In the genomic region with DNA sequence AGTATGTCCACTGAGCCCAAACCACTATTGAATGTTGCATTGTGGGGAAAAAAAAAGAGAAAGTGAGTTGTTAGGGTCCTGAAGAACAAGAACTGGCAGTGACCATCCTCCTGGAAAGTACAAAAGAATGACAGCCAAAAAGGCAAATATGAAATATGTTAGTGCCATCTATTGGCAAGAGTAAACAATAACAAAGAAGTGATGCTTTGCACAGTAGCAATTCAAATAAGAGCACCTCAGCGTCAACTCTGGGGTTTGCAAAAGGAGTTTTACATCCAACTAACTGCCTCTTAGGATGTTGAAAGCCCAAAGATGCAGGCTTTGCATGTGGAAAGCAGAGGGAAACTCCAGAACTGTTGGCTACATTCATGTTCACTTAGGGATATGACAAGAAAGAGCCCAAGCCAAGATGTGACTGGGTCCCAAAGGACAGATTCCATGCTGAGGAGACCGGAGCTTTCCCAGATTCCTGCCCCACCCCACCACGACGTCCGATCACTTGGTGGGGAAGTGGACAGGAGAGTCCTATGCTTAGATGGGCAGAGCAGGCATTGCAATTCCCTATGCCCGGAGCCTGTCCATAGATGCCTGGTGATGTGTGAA, we compare ENCODE assay signal across 9 cellular contexts. TPM values are rescaled to one million over a fixed set of nuclear protein-coding genes. Genes with fewer than 3 reads are reported as not detected.
A peak's percentile ranks its signal among the peaks of the same experiment; 100 is the strongest.
DNase-seq lines count a peak whose midpoint lies in the region; ATAC-seq lines count a peak whose summit lies in the region.
"Had no signal": no experiment of that assay in that cellular context is flagged by ENCODE, and none has a peak within 500 bp of the region (broad histone marks: within the 10 kb centered on the region; RNA-seq: fewer than 3 reads in every experiment).

No MANE protein-coding gene starts in this region.

- peaks cover 0 to 4% (median 0%) of the 10 kb centered on the region in 8 donors for H3K9me3 Mint-ChIP-seq in CD4-positive, alpha-beta memory T cell
- peaks cover 2 to 3% of the 10 kb centered on the region in 2 donors for H3K9me3 Mint-ChIP-seq in activated naive CD4-positive, alpha-beta T cell treated with anti-CD3 and anti-CD28 coated beads, Interleukin-2, amount 50 U/mL, for 72 hours

- H3K27me3 ChIP-seq in CD4-positive, alpha-beta memory T cell (ENCODE audit: insufficient read depth, low read length) = no peaks in the 10 kb centered on the region

- no peak overlapping the region for H3K27ac ChIP-seq in CD4-positive, alpha-beta memory T cell (ENCODE audit: low read depth, low read length)
- H3K27ac ChIP-seq: thoracic aorta had no signal

- peaks cover 4% of the 10 kb centered on the region for H3K36me3 ChIP-seq in CD4-positive, alpha-beta memory T cell (ENCODE audit: insufficient read depth, low read length)
- H3K36me3 ChIP-seq: thoracic aorta had no signal

- peaks cover 80% of the 10 kb centered on the region for H3K4me1 ChIP-seq in CD4-positive, alpha-beta memory T cell (ENCODE audit: insufficient read depth, low read length)

- H3K36me3 Mint-ChIP-seq in CD4-positive, alpha-beta memory T cell = peaks cover 39 to 44% of the 10 kb centered on the region in 2 donors
- H3K36me3 Mint-ChIP-seq in activated naive CD4-positive, alpha-beta T cell treated with anti-CD3 and anti-CD28 coated beads, Interleukin-2, amount 50 U/mL, for 72 hours = peaks cover 5 to 40% of the 10 kb centered on the region in 2 donors

- intact Hi-C loops in CD4-positive, alpha-beta memory T cell (cut with micrococcal nuclease) = loop anchor here (1.0 to 5.0 kb wide), 7 partner anchors 17 to 370 kb away; no protein-coding TSS in a partner anchor

- CTCF ChIA-PET in CD4-positive, alpha-beta memory T cell (lab: Charles Lee; ENCODE audit: partially characterized antibody) = interaction anchor here (0.6 to 6.1 kb wide), 28 partner anchors 10 to 373 kb away, joined by 3 to 70 read pairs (median 4); a partner anchor contains a TSS

- POLR2A ChIA-PET in CD4-positive, alpha-beta memory T cell (lab: Charles Lee; ENCODE audit: partially characterized antibody) = interaction anchor here (0.9 to 11.5 kb wide), 11 partner anchors 16 to 370 kb away, joined by 3 to 132 read pairs (median 9); a partner anchor contains a TSS

- H3K4me3 Mint-ChIP-seq in CD4-positive, alpha-beta memory T cell = peak overlapping the region; percentile 30 to 82 (median 63)

- peak overlapping the region; percentile 72 to 95 (median 91) for H3K27ac Mint-ChIP-seq in CD4-positive, alpha-beta memory T cell
- peak overlapping the region; percentile 72 to 93 for H3K27ac Mint-ChIP-seq in activated naive CD4-positive, alpha-beta T cell treated with anti-CD3 and anti-CD28 coated beads, Interleukin-2, amount 50 U/mL, for 72 hours

- ATAC-seq in GM18511 (IDR thresholded peaks at IDR 0.05; ENCODE audit: unreplicated experiment) (peak; percentile 70), GM19397 (IDR thresholded peaks at IDR 0.05; ENCODE audit: unreplicated experiment) (no peak)
- ATAC-seq in activated naive CD4-positive, alpha-beta T cell treated with anti-CD3 and anti-CD28 coated beads, Interleukin-2, amount 50 U/mL, for 72 hours = peak; percentile 19 to 45

- H3K9me3 ChIP-seq in CD4-positive, alpha-beta memory T cell (ENCODE audit: control insufficient read depth in 1 of 2, low read length in 2 of 2) = no peaks in the 10 kb centered on the region
- H3K9me3 ChIP-seq: thoracic aorta had no signal

- no peaks in the 10 kb centered on the region for H3K27me3 Mint-ChIP-seq in CD4-positive, alpha-beta memory T cell

- peak in 4 of 5 donors; percentile 52 to 64 (median 55) for DNase-seq in CD4-positive, alpha-beta memory T cell
- peak; percentile 30 for DNase-seq in HT1080 (ENCODE audit: low read depth)
- no peak for DNase-seq in activated naive CD4-positive, alpha-beta T cell treated with anti-CD3 and anti-CD28 coated beads, Interleukin-2, amount 50 U/mL, for 72 hours (ENCODE audit: low spot score in 2 of 2)
- DNase-seq in myocyte (ENCODE audit: low read depth) = peak; percentile 43
- DNase-seq in LoVo (ENCODE audit: low spot score) = no peak
- no peak for DNase-seq in NCI-H1092 (lab: John Stamatoyannopoulos, UW)

- H3K4me3 ChIP-seq in CD4-positive, alpha-beta memory T cell (ENCODE audit: low read length in 2 of 2) = no peak overlapping the region
- H3K4me3 ChIP-seq: thoracic aorta had no signal

- H3K4me1 Mint-ChIP-seq in CD4-positive, alpha-beta memory T cell = peaks cover 61 to 92% (median 74%) of the 10 kb centered on the region in 4 donors

RNA-seq across cellular contexts. Expression of a gene that starts 15.6 kb away (rescaled TPM):
- total RNA-seq in CD4-positive, alpha-beta memory T cell = 10 to 100 TPM; 83.3 to 90.7 TPM
- 10 to 100 TPM; 67.1 to 81.2 TPM for polyA plus RNA-seq in CD4-positive, alpha-beta memory T cell
- 22.7 and 30.4 TPM in 2 replicates for total RNA-seq in HT1080 (2014; rRNA removed; shearing (Covaris generic))
- polyA plus RNA-seq in HT1080 (2015; cell fraction: cytosol; rRNA removed) = 10.5 and 14.0 TPM in 2 replicates
- polyA plus RNA-seq in HT1080 (2015; cell fraction: nucleus; rRNA removed) = 6.6 and 7.3 TPM in 2 replicates
- total RNA-seq in activated naive CD4-positive, alpha-beta T cell treated with anti-CD3 and anti-CD28 coated beads, Interleukin-2, amount 50 U/mL, for 72 hours = 10 to 100 TPM; 53.6 to 59.9 TPM
- 0.73 and 1.4 TPM in 2 replicates for total RNA-seq in myocyte
- 2.0 TPM for polyA plus RNA-seq in myocyte (2012)

RNA-seq across cellular contexts. Expression of a gene that starts 40.2 kb away (rescaled TPM):
- total RNA-seq in CD4-positive, alpha-beta memory T cell = 1,000 to 10,000 TPM; 1,218 to 1,245 TPM
- polyA plus RNA-seq in CD4-positive, alpha-beta memory T cell = 1,000 to 10,000 TPM; 5,559 to 6,561 TPM
- total RNA-seq in HT1080 (2014; rRNA removed; shearing (Covaris generic)) = 2,966 and 4,695 TPM in 2 replicates
- polyA plus RNA-seq in HT1080 (2015; cell fraction: cytosol; rRNA removed) = 5,377 and 5,409 TPM in 2 replicates
- 1,307 and 1,395 TPM in 2 replicates for polyA plus RNA-seq in HT1080 (2015; cell fraction: nucleus; rRNA removed)
- 1,000 to 10,000 TPM; 1,249 to 2,802 TPM for total RNA-seq in activated naive CD4-positive, alpha-beta T cell treated with anti-CD3 and anti-CD28 coated beads, Interleukin-2, amount 50 U/mL, for 72 hours
- total RNA-seq in myocyte = 1,553 and 1,708 TPM in 2 replicates
- polyA plus RNA-seq in myocyte (2012) = 4,071 TPM

Comparison
In these comparisons a context has a peak if more than half of its experiments do, and no peak if none do; other contexts are left out.
1. DNase-seq: peak in CD4-positive, alpha-beta memory T cell (4 of 5), HT1080 (single experiment) and myocyte (single experiment); none in activated naive CD4-positive, alpha-beta T cell treated with anti-CD3 and anti-CD28 coated beads, Interleukin-2, amount 50 U/mL, for 72 hours (0 of 2), LoVo (single experiment) and NCI-H1092 (single experiment).